24 cellular contexts compared by ENCODE assay signal in the genomic region with DNA sequence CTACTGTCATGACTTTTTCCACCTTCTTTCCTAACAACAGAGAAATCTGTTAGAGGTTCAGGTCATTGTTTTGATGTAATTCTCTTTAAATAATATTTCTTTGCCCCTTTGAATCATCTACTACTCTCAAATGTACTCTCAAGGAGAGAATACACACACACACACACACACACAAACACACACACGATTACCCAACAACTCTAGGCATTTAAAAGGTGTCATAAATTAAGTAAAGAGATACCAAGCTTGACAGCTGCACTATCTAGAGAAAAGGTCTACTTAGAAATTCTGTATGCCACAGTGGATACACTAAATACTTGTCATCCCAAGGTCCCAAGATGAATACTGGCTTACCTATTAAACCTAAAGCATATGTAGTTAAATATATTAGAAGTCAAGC. TPM values are rescaled to one million over a fixed set of nuclear protein-coding genes. Genes with fewer than 3 reads are reported as not detected.
A peak's percentile ranks its signal among the peaks of the same experiment; 100 is the strongest.
DNase-seq lines count a peak whose midpoint lies in the region; ATAC-seq, FAIRE-seq and TF ChIP-seq lines count a peak whose summit lies in the region.
"Had no signal": no experiment of that assay in that cellular context is flagged by ENCODE, and none has a peak within 500 bp of the region (broad histone marks: within the 10 kb centered on the region; RNA-seq: fewer than 3 reads in every experiment).

No MANE protein-coding gene starts in this region.

- no peak for FAIRE-seq in HepG2 (lab: Jason Lieb, UNC)
- FAIRE-seq: GM12892, HTR-8/SVneo had no signal

- H3K4me3 ChIP-seq in HepG2 (replicated peaks in 1 of 3; ENCODE audit: insufficient read depth in 1 of 3, low read depth in 2 of 3, low read length in 3 of 3): no peak overlapping the region
- H3K4me3 ChIP-seq in right lobe of liver: no peak overlapping the region
- H3K4me3 ChIP-seq in transverse colon: no peak overlapping the region
- no peak overlapping the region for H3K4me3 ChIP-seq in dorsolateral prefrontal cortex
- H3K4me3 ChIP-seq: BLaER1 had no signal

- H3K27me3 ChIP-seq in HepG2 (ENCODE audit: control insufficient read depth in 1 of 2, insufficient read depth in 2 of 2, low read length in 2 of 2) (no peaks in the 10 kb centered on the region), right lobe of liver (no peaks in the 10 kb centered on the region), transverse colon (no peaks in the 10 kb centered on the region), dorsolateral prefrontal cortex (no peaks in the 10 kb centered on the region)
- H3K27me3 ChIP-seq: BLaER1 had no signal

- TF ChIP-seq POLR2A in HepG2 (IDR thresholded peaks at IDR 0.05; ENCODE audit: insufficient read depth in 1 of 2, low read depth in 2 of 2, low read length in 2 of 2) (no peak), right lobe of liver (IDR thresholded peaks at IDR 0.05) (no peak), transverse colon (IDR thresholded peaks at IDR 0.05) (no peak)

- TF ChIP-seq CTCF in HepG2 (CRISPR knock-in tag; IDR thresholded peaks at IDR 0.05): no peak
- no peak for TF ChIP-seq CTCF in right lobe of liver (IDR thresholded peaks at IDR 0.05)
- no peak for TF ChIP-seq CTCF in nephron (IDR thresholded peaks at IDR 0.05; ENCODE audit: unreplicated experiment in 3 of 3)
- TF ChIP-seq CTCF in transverse colon (IDR thresholded peaks at IDR 0.05): no peak
- TF ChIP-seq CTCF in dorsolateral prefrontal cortex (IDR thresholded peaks at IDR 0.05 in 54 of 56, conservative IDR thresholded peaks at IDR 0.05 in 2 of 56; ENCODE audit: low read depth in 1 of 56, partially characterized antibody in 56 of 56): no peak

- POLR2A ChIA-PET in HepG2 (lab: Yijun Ruan, JAX): no interaction called here

- H3K36me3 Mint-ChIP-seq in nephron (ENCODE audit: low read depth): peaks cover 19% of the 10 kb centered on the region
- H3K36me3 Mint-ChIP-seq: CD4-positive, CD25-positive, alpha-beta regulatory T cell had no signal

- peak overlapping the region in 2 of 3 experiments; percentile 3 to 35 for H3K27ac Mint-ChIP-seq in nephron
- H3K27ac Mint-ChIP-seq: CD4-positive, CD25-positive, alpha-beta regulatory T cell had no signal

- no peak overlapping the region for H2AFZ ChIP-seq in HepG2 (ENCODE audit: low read length)

- no peak for ATAC-seq in HepG2
- ATAC-seq in right lobe of liver: no peak
- ATAC-seq: Panc1 had no signal

- H3K9me3 ChIP-seq in HepG2 (ENCODE audit: low read length): no peaks in the 10 kb centered on the region
- H3K9me3 ChIP-seq in right lobe of liver: no peaks in the 10 kb centered on the region
- H3K9me3 ChIP-seq in transverse colon: no peaks in the 10 kb centered on the region
- H3K9me3 ChIP-seq: BLaER1 had no signal

- H3K27me3 Mint-ChIP-seq in nephron (ENCODE audit: low read depth): no peaks in the 10 kb centered on the region

- in situ Hi-C loops in HepG2 (cut with HindIII; ENCODE audit: extremely low pct_ligation_motif_present, low pct_unique_long_range_greater_than_20kb): no loop called here
- in situ Hi-C loops in transverse colon (cut with MboI; ENCODE audit: low pct_ligation_motif_present in 1 of 4, low pct_unique_long_range_greater_than_20kb in 1 of 4, low sequenced_read_pairs in 3 of 4): no loop called here

- no peak for TF ChIP-seq RAD21 in HepG2 (CRISPR knock-in tag; IDR thresholded peaks at IDR 0.05)

- WGBS in HepG2 (ENCODE audit: low lambda C conversion rate): 88% methylated on average over 1 of the region's 1 CpG
- WGBS in right lobe of liver (ENCODE audit: insufficient coverage, low coverage, low lambda C conversion rate, missing lambda C conversion rate): 41% methylated on average over 1 of the region's 1 CpG
- 25 to 69% methylated on average over 1 of the region's 1 CpG for WGBS in transverse colon (ENCODE audit: low coverage in 1 of 2), 2 donors

- H3K27ac ChIP-seq in HepG2 (ENCODE audit: extremely low read length, insufficient read depth, low read length) (no peak overlapping the region), right lobe of liver (no peak overlapping the region), transverse colon (no peak overlapping the region), dorsolateral prefrontal cortex (no peak overlapping the region)
- H3K27ac ChIP-seq: BLaER1, KMS-11 had no signal

- no TSS peak for BruUV-seq in HepG2 (replicated peaks; lab: Mats Ljungman, UMichigan)

- peaks cover 50% of the 10 kb centered on the region for H3K4me1 ChIP-seq in HepG2 (ENCODE audit: insufficient read depth, low read length)
- H3K4me1 ChIP-seq in right lobe of liver: peaks cover 0 to 22% (median 7%) of the 10 kb centered on the region in 4 donors
- peaks cover 0 to 12% (median 6%) of the 10 kb centered on the region in 4 donors for H3K4me1 ChIP-seq in transverse colon

- H3K9ac ChIP-seq in HepG2 (ENCODE audit: insufficient read depth, low read depth, low read length): no peak overlapping the region
- H3K9ac ChIP-seq: BLaER1, KMS-11 had no signal

- peaks cover 19% of the 10 kb centered on the region; the same call in 1 of the 2 replicates for H4K20me1 ChIP-seq in HepG2 (ENCODE audit: insufficient read depth, low read length)

- TF ChIP-seq EP300 in HepG2 (IDR thresholded peaks at IDR 0.05; ENCODE audit: low read depth in 2 of 2, low read length in 2 of 2): no peak
- TF ChIP-seq EP300 in HepG2 (CRISPR knock-in tag; IDR thresholded peaks at IDR 0.05; ENCODE audit: borderline replicate concordance): no peak
- TF ChIP-seq EP300 in transverse colon (IDR thresholded peaks at IDR 0.05; ENCODE audit: low read depth): no peak

- CTCF ChIA-PET in HepG2 (lab: Yijun Ruan, JAX; ENCODE audit: low intra/inter-chr PET ratio, low total read pairs): no interaction called here

- peaks cover 19% of the 10 kb centered on the region for H3K4me1 Mint-ChIP-seq in nephron

- DNase-seq in HepG2 (ENCODE audit: low spot score) (no peak), right lobe of liver (no peak), amniotic epithelial cell (ENCODE audit: low read depth) (peak; percentile 56), RPMI8226 (no peak), transverse colon (no peak), dorsolateral prefrontal cortex (no peak)
- DNase-seq: CD4-positive, CD25-positive, alpha-beta regulatory T cell; DMS153; DND-41; IMR-90; NCI-H1048; NCI-H1417; NCI-H1694; NCI-H2029 treated with DMSO at 0.1 percent for 48 hours; NCI-H226; NCI-H510A; NCI-H69; SHP77 treated with DMSO at 0.1 percent for 48 hours had no signal

- peaks cover 78% of the 10 kb centered on the region for H3K79me2 ChIP-seq in HepG2 (ENCODE audit: insufficient read depth, low read length)

- peak overlapping the region in 1 of 3 experiments; percentile 30 for H3K4me3 Mint-ChIP-seq in nephron
- H3K4me3 Mint-ChIP-seq: CD4-positive, CD25-positive, alpha-beta regulatory T cell had no signal

- H3K36me3 ChIP-seq in HepG2 (replicated peaks in 1 of 2; ENCODE audit: control insufficient read depth in 1 of 2, insufficient read depth in 2 of 2, low read length in 2 of 2) (peaks cover 3 to 14% of the 10 kb centered on the region in 2 experiments), right lobe of liver (no peaks in the 10 kb centered on the region), transverse colon (no peaks in the 10 kb centered on the region)

- no peaks in the 10 kb centered on the region for H3K9me3 Mint-ChIP-seq in nephron
- H3K9me3 Mint-ChIP-seq: CD4-positive, CD25-positive, alpha-beta regulatory T cell had no signal

- peak overlapping the region; percentile 64 for H3K4me2 ChIP-seq in HepG2 (ENCODE audit: low read depth, low read length)
- H3K4me2 ChIP-seq: BLaER1, KMS-11 had no signal

- intact Hi-C loops in HepG2 (cut with micrococcal nuclease; ENCODE audit: unreplicated experiment) (loop anchor here (5.0 kb wide), 1 partner anchor 213 kb away; no protein-coding TSS in a partner anchor), right lobe of liver (cut with DNase I) (no loop called here), transverse colon (cut with DNase I; ENCODE audit: low total_unique reads) (loop anchor here (5.0 kb wide), 1 partner anchor 62 kb away; a partner anchor contains a TSS), dorsolateral prefrontal cortex (cut with DNase I) (loop anchor here (10.0 kb wide), 2 partner anchors 225 to 385 kb away; a partner anchor contains a TSS)

RNA-seq across cellular contexts. Expression of a gene that starts 4.8 kb away (rescaled TPM):
- total RNA-seq in HepG2 (2016; rRNA removed; fragmentation: Illumina TruSeq; extraction: Trizol): 33.3 and 46.5 TPM in 2 replicates
- 6.8 and 8.5 TPM in 2 replicates for total RNA-seq in HepG2 (2016; cell fraction: cytosol; rRNA removed; fragmentation: Illumina TruSeq; extraction: Trizol; ENCODE audit: low read depth)
- 34.1 and 46.4 TPM in 2 replicates for total RNA-seq in HepG2 (2016; cell fraction: insoluble cytoplasmic fraction; rRNA removed; fragmentation: Illumina TruSeq; extraction: Trizol)
- total RNA-seq in HepG2 (2016; cell fraction: membrane; rRNA removed; fragmentation: Illumina TruSeq; extraction: Trizol): 25.9 and 26.8 TPM in 2 replicates
- total RNA-seq in HepG2 (2016; cell fraction: nucleus; rRNA removed; fragmentation: Illumina TruSeq; extraction: Trizol): 25.0 and 33.6 TPM in 2 replicates
- 15.6 and 18.2 TPM in 2 replicates for polyA plus RNA-seq in HepG2 (2011; rRNA removed)
- 10.3 and 15.1 TPM in 2 replicates for polyA plus RNA-seq in HepG2 (2011; cell fraction: cytosol; rRNA removed)
- 4.2 and 6.1 TPM in 2 replicates for polyA plus RNA-seq in HepG2 (2011; cell fraction: nucleus; rRNA removed)
- 15.3 and 17.5 TPM in 2 replicates for polyA plus RNA-seq in HepG2 (2012)
- polyA plus RNA-seq in HepG2 (2016; cell fraction: cytosol; fragmentation: Illumina TruSeq; extraction: Trizol; ENCODE audit: low read depth): 5.7 and 6.2 TPM in 2 replicates
- polyA plus RNA-seq in HepG2 (2016; cell fraction: insoluble cytoplasmic fraction; fragmentation: Illumina TruSeq; extraction: Trizol; ENCODE audit: low read depth): 43.3 and 44.9 TPM in 2 replicates
- polyA plus RNA-seq in HepG2 (2016; cell fraction: membrane; fragmentation: Illumina TruSeq; extraction: Trizol; ENCODE audit: low read depth): 17.9 and 18.2 TPM in 2 replicates
- polyA plus RNA-seq in HepG2 (2016; cell fraction: nucleus; fragmentation: Illumina TruSeq; extraction: Trizol; ENCODE audit: insufficient read depth, low read depth): 22.4 and 26.9 TPM in 2 replicates
- polyA minus RNA-seq in HepG2 (2011; rRNA and poly(A)+ RNA removed; ENCODE audit: low replicate concordance): 15.5 and 17.6 TPM in 2 replicates
- 15.5 and 15.7 TPM in 2 replicates for polyA minus RNA-seq in HepG2 (2011; cell fraction: cytosol; rRNA and poly(A)+ RNA removed)
- polyA minus RNA-seq in HepG2 (2011; cell fraction: nucleus; rRNA and poly(A)+ RNA removed): 18.3 and 31.2 TPM in 2 replicates
- 10 to 100 TPM; 13.3 to 71.0 (median 48.6) TPM for total RNA-seq in right lobe of liver
- 10 to 100 TPM in 3 of 4 donors, 1 to 10 TPM in 1; 4.6 to 51.6 (median 36.1) TPM for total RNA-seq in transverse colon
- 10 to 100 TPM in 111 of 120 experiments, 1 to 10 TPM in 9; 5.9 to 33.0 (median 15.5) TPM for total RNA-seq in dorsolateral prefrontal cortex

Comparison
In these comparisons a context has a peak if more than half of its experiments do, and no peak if none do; other contexts are left out.
1. intact Hi-C loops: an anchor here in HepG2 (5.0 kb wide), transverse colon (5.0 kb wide) and dorsolateral prefrontal cortex (10.0 kb wide); none called in right lobe of liver.